ENCODE assay signal across 8 cellular contexts in the genomic region with DNA sequence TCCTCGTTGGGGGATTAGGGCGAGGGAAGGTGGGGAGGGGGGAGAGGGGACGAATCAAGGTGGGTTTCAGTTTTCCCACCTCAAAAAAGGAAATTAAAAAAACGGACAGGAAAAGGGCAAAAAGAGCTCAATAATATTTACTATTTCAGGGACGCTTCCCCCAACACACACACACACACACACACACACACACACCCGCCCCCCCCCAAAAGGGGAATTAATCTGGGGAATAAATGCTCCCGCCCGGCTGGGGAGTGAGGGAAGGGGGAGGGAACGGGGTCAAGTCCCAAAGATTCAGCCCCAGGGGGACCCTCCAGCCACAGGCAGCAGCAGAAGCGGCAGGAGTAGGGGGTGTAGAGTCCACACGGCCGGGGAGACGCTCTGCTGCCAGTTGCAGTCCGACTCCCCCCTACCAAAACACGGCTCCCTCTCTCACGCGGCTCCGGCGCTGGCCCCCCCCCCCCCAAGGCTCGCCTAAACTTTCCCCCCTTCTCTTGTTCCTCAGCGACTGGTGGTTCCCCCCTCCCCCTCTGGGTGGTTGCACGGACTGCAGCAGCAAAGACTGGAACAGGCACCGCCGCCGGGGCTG. TPM values are rescaled to one million over a fixed set of nuclear protein-coding genes. Genes with fewer than 3 reads are reported as not detected.
DNase-seq lines count a peak whose midpoint lies in the region; ATAC-seq and TF ChIP-seq lines count a peak whose summit lies in the region.

No MANE protein-coding gene starts in this region.

- peak overlapping the region; percentile 99 for H3K27ac ChIP-seq in substantia nigra (ENCODE audit: low read depth, low read length, poor library complexity, severe bottlenecking)

- no peak for ATAC-seq in HG02623 (IDR thresholded peaks at IDR 0.05; ENCODE audit: unreplicated experiment)
- ATAC-seq in HG02852 (IDR thresholded peaks at IDR 0.05; ENCODE audit: unreplicated experiment) = no peak
- ATAC-seq in HG02642 (IDR thresholded peaks at IDR 0.05; ENCODE audit: poor library complexity, unreplicated experiment) = no peak

- peak overlapping the region; percentile 100 for H3K27ac Mint-ChIP-seq in activated T-cell treated with anti-CD3 and anti-CD28 coated beads, Interleukin-2, amount 50 U/mL, for 24 hours
- peak overlapping the region; percentile 100 for H3K27ac Mint-ChIP-seq in activated naive CD8-positive, alpha-beta T cell

- no peaks in the 10 kb centered on the region for H3K9me3 Mint-ChIP-seq in activated T-cell treated with anti-CD3 and anti-CD28 coated beads, Interleukin-2, amount 50 U/mL, for 24 hours
- no peaks in the 10 kb centered on the region for H3K9me3 Mint-ChIP-seq in activated naive CD8-positive, alpha-beta T cell (ENCODE audit: low read depth)

- H3K27me3 ChIP-seq in kidney epithelial cell (ENCODE audit: control insufficient read depth, insufficient read depth, low read length) = no peaks in the 10 kb centered on the region

- H3K4me3 ChIP-seq in kidney epithelial cell (ENCODE audit: low read depth, low read length) = peak overlapping the region; percentile 96

- H3K4me1 Mint-ChIP-seq in activated T-cell treated with anti-CD3 and anti-CD28 coated beads, Interleukin-2, amount 50 U/mL, for 24 hours (ENCODE audit: low read depth) = peaks cover 47% of the 10 kb centered on the region
- peaks cover 40% of the 10 kb centered on the region for H3K4me1 Mint-ChIP-seq in activated naive CD8-positive, alpha-beta T cell (ENCODE audit: low read depth)

- DNase-seq in activated T-cell treated with anti-CD3 and anti-CD28 coated beads, Interleukin-2, amount 50 U/mL, for 24 hours = no peak
- DNase-seq in activated T-cell treated with anti-CD3 and anti-CD28 coated beads, Interleukin-2, amount 50 U/mL, for 48 hours = no peak
- DNase-seq in kidney epithelial cell (ENCODE audit: low read depth) (no peak), substantia nigra (lab: John Stamatoyannopoulos, UW) (peak in 16 of 49 donors; percentile 29 to 73 (median 58))

- TF ChIP-seq CTCF in kidney epithelial cell (IDR thresholded peaks at IDR 0.05; ENCODE audit: insufficient read depth, low read length, poor library complexity, severe bottlenecking) = no peak

- no peaks in the 10 kb centered on the region for H3K27me3 Mint-ChIP-seq in activated T-cell treated with anti-CD3 and anti-CD28 coated beads, Interleukin-2, amount 50 U/mL, for 24 hours
- no peaks in the 10 kb centered on the region for H3K27me3 Mint-ChIP-seq in activated naive CD8-positive, alpha-beta T cell

- H3K36me3 Mint-ChIP-seq in activated T-cell treated with anti-CD3 and anti-CD28 coated beads, Interleukin-2, amount 50 U/mL, for 24 hours (ENCODE audit: low read depth) = peaks cover 53% of the 10 kb centered on the region
- H3K36me3 Mint-ChIP-seq in activated naive CD8-positive, alpha-beta T cell = peaks cover 2% of the 10 kb centered on the region

- H3K36me3 ChIP-seq in kidney epithelial cell (ENCODE audit: control insufficient read depth, insufficient read depth, low read length) = no peaks in the 10 kb centered on the region

- peak overlapping the region; percentile 95 for H3K4me3 Mint-ChIP-seq in activated T-cell treated with anti-CD3 and anti-CD28 coated beads, Interleukin-2, amount 50 U/mL, for 24 hours
- H3K4me3 Mint-ChIP-seq in activated naive CD8-positive, alpha-beta T cell = peak overlapping the region; percentile 99

RNA-seq across cellular contexts. Expression of a gene that starts 0.5 kb away (rescaled TPM):
- total RNA-seq in kidney epithelial cell = 81.5 and 93.2 TPM in 2 replicates
